In genomic region chr2:59893612-59894011, GRCh38 we compare ENCODE assay signal across 25 cellular contexts.
"Had no signal": no experiment of that assay in that cellular context is flagged by ENCODE, and none has a peak within 500 bp of the region (broad histone marks: within the 10 kb centered on the region; RNA-seq: fewer than 3 reads in every experiment).

No MANE protein-coding gene starts in this region.

- ATAC-seq: effector memory CD8-positive, alpha-beta T cell; esophagus mucosa; foreskin keratinocyte; gastrocnemius medialis; gastroesophageal sphincter; heart left ventricle had no signal

- DNase-seq: colonic mucosa; cortex of kidney; dermis blood vessel endothelial cell; dorsolateral prefrontal cortex; effector CD4-positive, alpha-beta T cell; effector CD8-positive, alpha-beta T cell; effector memory CD4-positive, alpha-beta T cell; effector memory CD8-positive, alpha-beta T cell; endodermal cell; erythroblast; esophagus squamous epithelium; foreskin fibroblast; foreskin keratinocyte; foreskin melanocyte; gastrocnemius medialis; glutamatergic neuron; heart left ventricle had no signal

- H3K9me3 ChIP-seq: colonic mucosa, esophagus muscularis mucosa, esophagus squamous epithelium, gastrocnemius medialis, gastroesophageal sphincter, heart left ventricle had no signal

- H3K36me3 ChIP-seq: colonic mucosa, esophagus muscularis mucosa, esophagus squamous epithelium, gastrocnemius medialis, gastroesophageal sphincter, heart left ventricle had no signal

- H3K27ac ChIP-seq: colonic mucosa, coronary artery, dorsolateral prefrontal cortex, epithelial cell of prostate, esophagus muscularis mucosa, esophagus squamous epithelium, foreskin keratinocyte, gastrocnemius medialis, gastroesophageal sphincter, heart left ventricle had no signal

- H3K4me3 ChIP-seq: colonic mucosa, coronary artery, dorsolateral prefrontal cortex, esophagus muscularis mucosa, esophagus squamous epithelium, gastrocnemius medialis, gastroesophageal sphincter, heart left ventricle had no signal

- FAIRE-seq: colon, endometrium, frontal cortex had no signal

- H3K27me3 ChIP-seq: colonic mucosa, esophagus muscularis mucosa, esophagus squamous epithelium, foreskin keratinocyte, gastrocnemius medialis, gastroesophageal sphincter, heart left ventricle had no signal

- H3K4me1 ChIP-seq: colonic mucosa, esophagus muscularis mucosa, foreskin keratinocyte, gastrocnemius medialis, gastroesophageal sphincter had no signal
